In the genomic region with DNA sequence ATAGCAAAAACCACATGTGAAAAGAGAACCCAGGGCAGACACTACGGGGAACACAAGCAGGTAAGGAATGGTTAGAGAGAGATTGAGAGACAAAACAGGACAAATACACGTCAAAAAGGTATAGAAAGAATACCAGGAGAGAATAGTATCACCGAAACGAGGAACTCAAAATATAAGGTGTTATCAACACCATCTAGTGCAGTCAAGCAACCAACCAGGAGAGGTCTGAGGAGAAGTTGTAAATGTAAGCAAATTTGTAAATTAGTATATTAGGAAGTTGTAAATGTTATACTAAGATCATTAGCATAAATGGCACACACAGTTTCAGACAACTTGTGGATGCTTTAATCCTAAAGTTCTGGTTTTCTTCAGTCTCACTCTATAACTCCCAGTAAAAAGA, we compare ENCODE assay signal across 19 cellular contexts.
A peak's percentile ranks its signal among the peaks of the same experiment; 100 is the strongest.
DNase-seq lines count a peak whose midpoint lies in the region; ATAC-seq and TF ChIP-seq lines count a peak whose summit lies in the region.
"Had no signal": no experiment of that assay in that cellular context is flagged by ENCODE, and none has a peak within 500 bp of the region (broad histone marks: within the 10 kb centered on the region; RNA-seq: fewer than 3 reads in every experiment).

No MANE protein-coding gene starts in this region.

- no TSS peak for BruUV-seq in OCI-LY7 (replicated peaks; lab: Mats Ljungman, UMichigan)

- intact Hi-C loops in activated B cell treated with CpG ODN at 0.5 μM for 24 hours (cut with micrococcal nuclease) = no loop called here
- intact Hi-C loops in aorta (cut with DNase I) = no loop called here
- intact Hi-C loops in OCI-LY7 (cut with micrococcal nuclease; ENCODE audit: unreplicated experiment) = no loop called here

- H3K9me3 ChIP-seq in smooth muscle cell (replicated peaks; ENCODE audit: low read depth) (no peaks in the 10 kb centered on the region), aorta (ENCODE audit: control insufficient read depth, low read length) (no peaks in the 10 kb centered on the region), OCI-LY7 (ENCODE audit: low read length) (no peaks in the 10 kb centered on the region)
- H3K9me3 ChIP-seq: BLaER1 treated with 17β-estradiol and CSF1 and Interleukin-3, amounts not matched to agents 10 nM and 100 nM had no signal

- H3K27me3 ChIP-seq in smooth muscle cell (ENCODE audit: low read depth) (peaks cover 45% of the 10 kb centered on the region), aorta (ENCODE audit: control insufficient read depth in 1 of 2, insufficient read depth in 2 of 2, low read length in 1 of 2) (no peaks in the 10 kb centered on the region)
- H3K27me3 ChIP-seq: BLaER1 treated with 17β-estradiol and CSF1 and Interleukin-3, amounts not matched to agents 10 nM and 100 nM had no signal

- peak; percentile 34 for ATAC-seq in activated B cell treated with CpG ODN at 0.5 μM for 24 hours (ENCODE audit: low read depth)
- no peak for ATAC-seq in aorta (ENCODE audit: low FRiP score)
- ATAC-seq in HG02885 (IDR thresholded peaks at IDR 0.05; ENCODE audit: poor library complexity, unreplicated experiment) = no peak
- ATAC-seq: GM12878 had no signal

- no peak for DNase-seq in activated B cell treated with CpG ODN at 0.5 μM for 24 hours
- no peak for DNase-seq in smooth muscle cell (lab: John Stamatoyannopoulos, UW; ENCODE audit: unreplicated experiment)
- DNase-seq in NOMO-1 treated with DMSO at 0.1 percent for 48 hours (lab: John Stamatoyannopoulos, UW; ENCODE audit: unreplicated experiment) = no peak
- DNase-seq in aorta = no peak
- DNase-seq in OCI-LY7 (ENCODE audit: low spot score) = no peak
- DNase-seq: CD4-positive, alpha-beta T cell; CD8-positive, alpha-beta memory T cell; DMS 273 treated with DMSO at 0.1 percent for 48 hours; DMS79; EL; GDM1; GM23248; H7; HCEC 1CT had no signal

- H3K4me3 ChIP-seq in smooth muscle cell (no peak overlapping the region), aorta (ENCODE audit: low read length in 2 of 2) (no peak overlapping the region), OCI-LY7 (ENCODE audit: low read depth, low read length, poor library complexity, severe bottlenecking) (no peak overlapping the region)
- H3K4me3 ChIP-seq: BLaER1 treated with 17β-estradiol and CSF1 and Interleukin-3, amounts not matched to agents 10 nM and 100 nM; GM12878; GM23248 had no signal

- H3K9me3 Mint-ChIP-seq in IgD-negative memory B cell = no peaks in the 10 kb centered on the region
- H3K9me3 Mint-ChIP-seq in activated B cell treated with CpG ODN at 0.5 μM for 24 hours = no peaks in the 10 kb centered on the region
- H3K9me3 Mint-ChIP-seq: CD14-positive monocyte; CD4-positive, alpha-beta T cell; CD8-positive, alpha-beta memory T cell had no signal

- H2AFZ ChIP-seq in smooth muscle cell (ENCODE audit: low read depth) = no peak overlapping the region
- H2AFZ ChIP-seq in OCI-LY7 (ENCODE audit: low read length) = no peak overlapping the region
- H2AFZ ChIP-seq: GM23248 had no signal

- H3K4me2 ChIP-seq in smooth muscle cell (peak overlapping the region; percentile 6), OCI-LY7 (ENCODE audit: low read length) (no peak overlapping the region)

- H3K36me3 ChIP-seq in smooth muscle cell (ENCODE audit: low read depth) = no peaks in the 10 kb centered on the region
- no peaks in the 10 kb centered on the region for H3K36me3 ChIP-seq in aorta (ENCODE audit: control insufficient read depth in 1 of 2, insufficient read depth in 2 of 2, low read length in 1 of 2)
- H3K36me3 ChIP-seq in OCI-LY7 (ENCODE audit: insufficient read depth, low read length) = no peaks in the 10 kb centered on the region; the same call in 1 of the 2 replicates

- H3F3A ChIP-seq in smooth muscle cell (ENCODE audit: low read depth) = no peaks in the 10 kb centered on the region

- H3K79me2 ChIP-seq in smooth muscle cell (ENCODE audit: low read depth) (no peaks in the 10 kb centered on the region), OCI-LY7 (ENCODE audit: insufficient read depth, low read depth, low read length) (no peaks in the 10 kb centered on the region)

- no peaks in the 10 kb centered on the region for H3K4me1 ChIP-seq in smooth muscle cell (ENCODE audit: low read depth)
- peaks cover 6 to 7% of the 10 kb centered on the region in 2 donors for H3K4me1 ChIP-seq in aorta (ENCODE audit: control insufficient read depth in 1 of 2, insufficient read depth in 2 of 2, low read length in 2 of 2)
- H3K4me1 ChIP-seq in OCI-LY7 (ENCODE audit: insufficient read depth, low read length, poor library complexity, severe bottlenecking) = peaks cover 14% of the 10 kb centered on the region

- POLR2A ChIA-PET in activated B cell treated with CpG ODN at 0.5 μM for 24 hours (lab: Charles Lee) (interaction anchor here (0.5 kb wide), 1 partner anchor 166 kb away, joined by 11 read pairs; no protein-coding TSS in a partner anchor), OCI-LY7 (lab: Charles Lee) (interaction anchor here (1.1 kb wide), 2 partner anchors 8 to 11 kb away, joined by 3 read pairs; no protein-coding TSS in a partner anchor)

- H3K9me2 ChIP-seq in OCI-LY7 (ENCODE audit: insufficient read depth, low read length) = no peaks in the 10 kb centered on the region

- no peak overlapping the region for H3K9ac ChIP-seq in smooth muscle cell (ENCODE audit: low read depth)
- H3K9ac ChIP-seq: BLaER1 treated with 17β-estradiol and CSF1 and Interleukin-3, amounts not matched to agents 10 nM and 100 nM; GM23248 had no signal

- peaks cover 39 to 52% (median 45%) of the 10 kb centered on the region in 3 donors for H3K4me1 Mint-ChIP-seq in IgD-negative memory B cell
- H3K4me1 Mint-ChIP-seq in activated B cell treated with CpG ODN at 0.5 μM for 24 hours = peaks cover 88% of the 10 kb centered on the region
- H3K4me1 Mint-ChIP-seq: CD14-positive monocyte; CD8-positive, alpha-beta memory T cell had no signal

- H3K27me3 Mint-ChIP-seq in IgD-negative memory B cell = no peaks in the 10 kb centered on the region
- H3K27me3 Mint-ChIP-seq in activated B cell treated with CpG ODN at 0.5 μM for 24 hours = no peaks in the 10 kb centered on the region
- H3K27me3 Mint-ChIP-seq: CD4-positive, alpha-beta T cell had no signal

- CTCF ChIA-PET in activated B cell treated with CpG ODN at 0.5 μM for 24 hours (lab: Charles Lee) = interaction anchor here (1.0 kb wide), 1 partner anchor 48 kb away, joined by 3 read pairs; no protein-coding TSS in a partner anchor
- CTCF ChIA-PET in OCI-LY7 (lab: Charles Lee; ENCODE audit: unreplicated experiment) = interaction anchor here (0.6 kb wide), 1 partner anchor 42 kb away, joined by 3 read pairs; no protein-coding TSS in a partner anchor

- WGBS in smooth muscle cell (ENCODE audit: low lambda C conversion rate) = 65% methylated on average over 4 of the region's 4 CpGs
- WGBS in aorta, 2 donors = 93 to 97% methylated on average over 4 of the region's 4 CpGs

- no peak for TF ChIP-seq CTCF in activated B cell treated with CpG ODN at 0.5 μM for 24 hours (IDR thresholded peaks at IDR 0.05)
- no peak for TF ChIP-seq CTCF in smooth muscle cell (IDR thresholded peaks at IDR 0.05; ENCODE audit: borderline replicate concordance, insufficient read depth, poor library complexity, severe bottlenecking)
- TF ChIP-seq CTCF in OCI-LY7 (conservative IDR thresholded peaks at IDR 0.05; ENCODE audit: low read length) = no peak

- peak overlapping the region in 1 of 4 donors; percentile 55 for H3K4me3 Mint-ChIP-seq in IgD-negative memory B cell
- no peak overlapping the region for H3K4me3 Mint-ChIP-seq in activated B cell treated with CpG ODN at 0.5 μM for 24 hours
- H3K4me3 Mint-ChIP-seq: CD14-positive monocyte; CD4-positive, alpha-beta T cell; CD8-positive, alpha-beta memory T cell had no signal

- H3K27ac Mint-ChIP-seq in IgD-negative memory B cell = peak overlapping the region; percentile 13 to 48 (median 35)
- H3K27ac Mint-ChIP-seq in activated B cell treated with CpG ODN at 0.5 μM for 24 hours = peak overlapping the region; percentile 35
- H3K27ac Mint-ChIP-seq: CD14-positive monocyte; CD4-positive, alpha-beta T cell; CD8-positive, alpha-beta memory T cell had no signal

- H3K27ac ChIP-seq in smooth muscle cell (ENCODE audit: low read depth) = no peak overlapping the region
- no peak overlapping the region for H3K27ac ChIP-seq in aorta (ENCODE audit: low read depth in 1 of 2, low read length in 2 of 2)
- H3K27ac ChIP-seq in OCI-LY7 (ENCODE audit: low read depth, low read length, poor library complexity, severe bottlenecking) = no peak overlapping the region
- H3K27ac ChIP-seq: GM23248 had no signal

- H3K36me3 Mint-ChIP-seq in IgD-negative memory B cell (peaks cover 20% of the 10 kb centered on the region), activated B cell treated with CpG ODN at 0.5 μM for 24 hours (ENCODE audit: low read depth) (peaks cover 56% of the 10 kb centered on the region)
- H3K36me3 Mint-ChIP-seq: CD14-positive monocyte; CD8-positive, alpha-beta memory T cell had no signal

- H4K20me1 ChIP-seq in smooth muscle cell (ENCODE audit: low read depth) = no peaks in the 10 kb centered on the region
- H4K20me1 ChIP-seq in OCI-LY7 (ENCODE audit: insufficient read depth, low read length) = no peaks in the 10 kb centered on the region
